In the genomic region with DNA sequence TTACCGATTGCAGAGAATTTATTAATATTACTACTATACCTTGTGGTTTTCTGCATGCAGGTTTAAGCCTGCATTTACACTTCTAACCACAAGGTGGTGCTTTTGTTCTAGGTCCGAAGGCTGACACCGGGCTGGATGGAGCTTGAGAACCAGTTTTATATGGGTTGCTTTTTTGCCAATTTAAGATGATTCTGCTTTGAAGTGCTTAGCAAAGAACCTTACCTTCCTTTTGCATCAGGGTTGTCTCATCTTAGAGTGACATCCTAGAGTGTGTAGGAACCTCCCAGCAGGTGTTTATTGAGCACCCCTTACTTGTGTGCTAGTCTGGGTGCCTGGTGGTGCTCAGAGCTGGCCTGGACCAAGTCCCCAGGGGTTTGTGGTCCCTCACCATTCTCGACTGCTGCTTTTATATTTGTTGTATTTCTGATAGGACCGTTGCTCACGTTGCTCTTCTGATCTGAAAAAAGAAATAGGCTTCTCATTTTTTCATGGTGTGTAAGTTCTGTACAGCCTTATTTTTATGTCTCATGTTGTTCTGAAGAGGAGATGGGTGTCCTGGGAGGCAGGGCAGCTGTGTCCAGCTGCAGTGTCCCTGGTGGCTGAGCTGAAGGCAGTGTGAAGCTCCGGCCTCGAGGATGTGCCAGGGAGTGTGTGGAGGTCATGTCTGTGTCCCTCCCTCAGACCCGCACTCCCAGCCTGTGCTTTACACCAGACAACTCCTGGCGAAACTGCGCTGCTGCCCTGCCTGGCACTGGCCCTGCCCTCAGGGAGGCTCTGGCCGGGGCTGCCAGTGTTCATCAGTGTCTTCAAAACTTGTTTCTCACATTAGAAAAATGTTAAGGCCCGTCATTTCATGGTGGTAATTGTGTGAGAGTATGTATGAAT, we compare ENCODE assay signal across 9 cellular contexts. TPM values are rescaled to one million over a fixed set of nuclear protein-coding genes. Genes with fewer than 3 reads are reported as not detected.
A peak's percentile ranks its signal among the peaks of the same experiment; 100 is the strongest.
DNase-seq lines count a peak whose midpoint lies in the region; ATAC-seq and TF ChIP-seq lines count a peak whose summit lies in the region.
"Had no signal": no experiment of that assay in that cellular context is flagged by ENCODE, and none has a peak within 500 bp of the region (broad histone marks: within the 10 kb centered on the region; RNA-seq: fewer than 3 reads in every experiment).

No MANE protein-coding gene starts in this region.

- ATAC-seq in GM19372 (IDR thresholded peaks at IDR 0.05; ENCODE audit: low read depth, unreplicated experiment): peak; percentile 68
- ATAC-seq in Right ventricle myocardium superior (ENCODE audit: poor library complexity): peak; percentile 64

- H3K4me3 Mint-ChIP-seq in activated naive CD4-positive, alpha-beta T cell treated with anti-CD3 and anti-CD28 coated beads, Interleukin-2, amount 10 ng/mL, durations not matched to agents 7 days and 5 days: no peak overlapping the region
- H3K4me3 Mint-ChIP-seq: activated naive CD8-positive, alpha-beta T cell had no signal

- H3K27ac ChIP-seq in HL-60 (replicated peaks): no peak overlapping the region

- no peak overlapping the region for H3K27ac Mint-ChIP-seq in activated naive CD4-positive, alpha-beta T cell treated with anti-CD3 and anti-CD28 coated beads, Interleukin-2, amount 10 ng/mL, durations not matched to agents 7 days and 5 days
- H3K27ac Mint-ChIP-seq: activated naive CD8-positive, alpha-beta T cell had no signal

- CTCF ChIA-PET in activated naive CD4-positive, alpha-beta T cell treated with anti-CD3 and anti-CD28 coated beads, Interleukin-2, amount 10 ng/mL, durations not matched to agents 7 days and 5 days (lab: Charles Lee): interaction anchor here (0.6 to 2.4 kb wide), 15 partner anchors 8 to 428 kb away, joined by 3 to 9 read pairs (median 3); no protein-coding TSS in a partner anchor

- no peak overlapping the region for H3K4me3 ChIP-seq in HL-60 (replicated peaks; ENCODE audit: insufficient read depth, low read length)

- H3K36me3 Mint-ChIP-seq in activated naive CD4-positive, alpha-beta T cell treated with anti-CD3 and anti-CD28 coated beads, Interleukin-2, amount 10 ng/mL, durations not matched to agents 7 days and 5 days: peaks cover 15% of the 10 kb centered on the region

- DNase-seq in Caki2 (ENCODE audit: low read depth): peak; percentile 21
- DNase-seq in HL-60 (ENCODE audit: low read depth in 1 of 2, low spot score in 1 of 2): peak; percentile 49 to 53
- DNase-seq in NOMO-1 treated with dmso at 0.1 percent for 144 hours (lab: John Stamatoyannopoulos, UW; ENCODE audit: unreplicated experiment): peak; percentile 51
- peak; percentile 53 for DNase-seq in activated naive CD4-positive, alpha-beta T cell treated with anti-CD3 and anti-CD28 coated beads, Interleukin-2, amount 10 ng/mL, durations not matched to agents 7 days and 5 days
- peak; percentile 58 for DNase-seq in Right ventricle myocardium superior
- DNase-seq in pulmonary artery endothelial cell (ENCODE audit: low read depth, low spot score): peak; percentile 27
- DNase-seq in GF-D8 (lab: John Stamatoyannopoulos, UW): no peak

- no peaks in the 10 kb centered on the region for H3K27me3 Mint-ChIP-seq in activated naive CD4-positive, alpha-beta T cell treated with anti-CD3 and anti-CD28 coated beads, Interleukin-2, amount 10 ng/mL, durations not matched to agents 7 days and 5 days
- H3K27me3 Mint-ChIP-seq: activated naive CD8-positive, alpha-beta T cell had no signal

- in situ Hi-C loops in Caki2 (cut with HindIII; ENCODE audit: low pct_unique_long_range_greater_than_20kb, low sequenced_read_pairs): no loop called here

- H3K9me3 Mint-ChIP-seq in activated naive CD4-positive, alpha-beta T cell treated with anti-CD3 and anti-CD28 coated beads, Interleukin-2, amount 10 ng/mL, durations not matched to agents 7 days and 5 days: no peaks in the 10 kb centered on the region

- intact Hi-C loops in Right ventricle myocardium superior (cut with DNase I): no loop called here

- peak; percentile 55 for TF ChIP-seq CTCF in HL-60 (IDR thresholded peaks at IDR 0.05; ENCODE audit: insufficient read depth, low read length)

- peaks cover 5% of the 10 kb centered on the region for H3K4me1 Mint-ChIP-seq in activated naive CD4-positive, alpha-beta T cell treated with anti-CD3 and anti-CD28 coated beads, Interleukin-2, amount 10 ng/mL, durations not matched to agents 7 days and 5 days

- H3K27me3 ChIP-seq in HL-60 (ENCODE audit: insufficient read depth, poor library complexity, severe bottlenecking): no peaks in the 10 kb centered on the region

RNA-seq across cellular contexts. Expression of a gene that starts 54.3 kb away (rescaled TPM):
- 46.0 and 118 TPM in 2 replicates for total RNA-seq in Caki2 (2014; rRNA removed; shearing (Covaris generic); ENCODE audit: low replicate concordance)
- total RNA-seq in Right ventricle myocardium superior (31.2 TPM), pulmonary artery endothelial cell (68.3 and 70.8 TPM in 2 replicates)
